12 cellular contexts compared by ENCODE assay signal in the genomic region with DNA sequence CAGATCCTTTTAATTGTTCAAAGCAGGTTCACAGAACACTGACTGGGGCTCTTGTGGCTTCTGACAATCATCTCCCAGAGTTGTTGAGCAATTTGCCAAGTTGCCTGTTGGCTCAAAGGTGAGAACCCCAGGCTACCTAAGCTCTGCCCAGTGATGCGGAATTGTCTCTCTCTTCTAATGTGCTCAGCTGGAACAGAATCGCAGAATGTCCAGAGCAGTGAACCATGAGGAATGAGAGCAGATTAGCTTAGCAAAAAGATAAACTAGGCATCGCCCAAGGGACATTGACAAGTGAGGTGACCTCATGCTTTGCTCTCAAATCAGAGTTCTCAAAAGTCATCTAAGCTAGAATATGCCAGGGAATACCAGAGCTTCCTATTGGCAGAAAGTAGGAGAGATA.
A peak's percentile ranks its signal among the peaks of the same experiment; 100 is the strongest.
DNase-seq lines count a peak whose midpoint lies in the region; ATAC-seq and TF ChIP-seq lines count a peak whose summit lies in the region.
"Had no signal": no experiment of that assay in that cellular context is flagged by ENCODE, and none has a peak within 500 bp of the region (broad histone marks: within the 10 kb centered on the region; RNA-seq: fewer than 3 reads in every experiment).

No MANE protein-coding gene starts in this region.

- CTCF ChIA-PET in naive thymus-derived CD4-positive, alpha-beta T cell (lab: Charles Lee) = no interaction called here

- no peaks in the 10 kb centered on the region for H3K27me3 ChIP-seq in naive thymus-derived CD4-positive, alpha-beta T cell (ENCODE audit: control insufficient read depth in 2 of 2, insufficient read depth in 2 of 2, low read length in 2 of 2)

- no peak overlapping the region for H3K27ac Mint-ChIP-seq in CD14-positive monocyte
- H3K27ac Mint-ChIP-seq in stimulated activated memory B cell treated with anti-CD40 and anti-IgM and Interleukin-4, amounts not matched to agents 10 μg/mL and 1 μg/mL and 100 μg/mL, for 72 hours = no peak overlapping the region
- H3K27ac Mint-ChIP-seq in naive thymus-derived CD4-positive, alpha-beta T cell = no peak overlapping the region
- H3K27ac Mint-ChIP-seq: T-helper 2 cell treated with Interferon-gamma antibody and Interleukin-4, amounts not matched to agents 5 μg/mL and 100 μg/mL, for 36 hours had no signal

- H3K4me3 Mint-ChIP-seq in CD14-positive monocyte = no peak overlapping the region
- H3K4me3 Mint-ChIP-seq in stimulated activated memory B cell treated with anti-CD40 and anti-IgM and Interleukin-4, amounts not matched to agents 10 μg/mL and 1 μg/mL and 100 μg/mL, for 72 hours = no peak overlapping the region
- no peak overlapping the region for H3K4me3 Mint-ChIP-seq in naive thymus-derived CD4-positive, alpha-beta T cell
- H3K4me3 Mint-ChIP-seq: naive thymus-derived CD8-positive, alpha-beta T cell; T-helper 2 cell treated with Interferon-gamma antibody and Interleukin-4, amounts not matched to agents 5 μg/mL and 100 μg/mL, for 36 hours had no signal

- no peaks in the 10 kb centered on the region for H3K36me3 Mint-ChIP-seq in CD14-positive monocyte
- H3K36me3 Mint-ChIP-seq in stimulated activated memory B cell treated with anti-CD40 and anti-IgM and Interleukin-4, amounts not matched to agents 10 μg/mL and 1 μg/mL and 100 μg/mL, for 72 hours = no peaks in the 10 kb centered on the region
- H3K36me3 Mint-ChIP-seq in naive thymus-derived CD4-positive, alpha-beta T cell = peaks cover 0 to 5% (median 4%) of the 10 kb centered on the region in 5 donors

- no peaks in the 10 kb centered on the region for H3K36me3 ChIP-seq in naive thymus-derived CD4-positive, alpha-beta T cell (ENCODE audit: control insufficient read depth in 2 of 3, insufficient read depth in 3 of 3, low read length in 3 of 3)

- no peak overlapping the region for H3K4me3 ChIP-seq in naive thymus-derived CD4-positive, alpha-beta T cell (ENCODE audit: low read length)

- POLR2A ChIA-PET in naive thymus-derived CD4-positive, alpha-beta T cell (lab: Charles Lee) = no interaction called here

- H3K4me1 ChIP-seq in naive thymus-derived CD4-positive, alpha-beta T cell (ENCODE audit: control insufficient read depth in 2 of 2, insufficient read depth in 2 of 2, low read length in 2 of 2) = no peaks in the 10 kb centered on the region

- intact Hi-C loops in CD14-positive monocyte (cut with micrococcal nuclease) = no loop called here
- intact Hi-C loops in naive thymus-derived CD4-positive, alpha-beta T cell (cut with micrococcal nuclease) = no loop called here

- DNase-seq in DMS79 (lab: John Stamatoyannopoulos, UW) (peak; percentile 28), GM20000 (ENCODE audit: low spot score) (peak; percentile 16), M059J (ENCODE audit: low read depth) (peak; percentile 85), cerebellum (ENCODE audit: low spot score) (peak; percentile 66), CD14-positive monocyte (ENCODE audit: low spot score) (no peak), OCI-M1 (lab: John Stamatoyannopoulos, UW) (no peak)
- DNase-seq in naive thymus-derived CD4-positive, alpha-beta T cell = no peak
- DNase-seq: aorta; naive thymus-derived CD8-positive, alpha-beta T cell; stimulated activated naive CD4-positive, alpha-beta T cell had no signal

- no peak for ATAC-seq in stimulated activated memory B cell treated with anti-CD40 and anti-IgM and Interleukin-4, amounts not matched to agents 10 μg/mL and 1 μg/mL and 100 μg/mL, for 72 hours
- no peak for ATAC-seq in naive thymus-derived CD4-positive, alpha-beta T cell
- ATAC-seq: naive thymus-derived CD8-positive, alpha-beta T cell had no signal

- peaks cover 0 to 17% (median 9%) of the 10 kb centered on the region in 7 donors for H3K9me3 Mint-ChIP-seq in CD14-positive monocyte
- peaks cover 4% of the 10 kb centered on the region for H3K9me3 Mint-ChIP-seq in stimulated activated memory B cell treated with anti-CD40 and anti-IgM and Interleukin-4, amounts not matched to agents 10 μg/mL and 1 μg/mL and 100 μg/mL, for 72 hours
- peaks cover 2 to 15% (median 5%) of the 10 kb centered on the region in 11 donors for H3K9me3 Mint-ChIP-seq in naive thymus-derived CD4-positive, alpha-beta T cell

- no peak overlapping the region for H3K27ac ChIP-seq in naive thymus-derived CD4-positive, alpha-beta T cell (ENCODE audit: low read depth, low read length)

- TF ChIP-seq CTCF in GM20000 (IDR thresholded peaks at IDR 0.05; ENCODE audit: extremely low read depth, missing control alignments) (no peak), CD14-positive monocyte (IDR thresholded peaks at IDR 0.05) (no peak)

- H3K4me1 Mint-ChIP-seq in CD14-positive monocyte = peaks cover 1% of the 10 kb centered on the region
- H3K4me1 Mint-ChIP-seq in stimulated activated memory B cell treated with anti-CD40 and anti-IgM and Interleukin-4, amounts not matched to agents 10 μg/mL and 1 μg/mL and 100 μg/mL, for 72 hours = peaks cover 21% of the 10 kb centered on the region
- peaks cover 0 to 31% (median 8%) of the 10 kb centered on the region in 7 donors for H3K4me1 Mint-ChIP-seq in naive thymus-derived CD4-positive, alpha-beta T cell

- H3K9me3 ChIP-seq in naive thymus-derived CD4-positive, alpha-beta T cell (ENCODE audit: control insufficient read depth in 2 of 3, low read length in 3 of 3) = no peaks in the 10 kb centered on the region

- peaks cover 3 to 7% (median 7%) of the 10 kb centered on the region in 3 donors for H3K27me3 Mint-ChIP-seq in CD14-positive monocyte (ENCODE audit: low read depth in 3 of 3)
- H3K27me3 Mint-ChIP-seq in stimulated activated memory B cell treated with anti-CD40 and anti-IgM and Interleukin-4, amounts not matched to agents 10 μg/mL and 1 μg/mL and 100 μg/mL, for 72 hours = no peaks in the 10 kb centered on the region
- peaks cover 0 to 16% (median 2%) of the 10 kb centered on the region in 5 donors for H3K27me3 Mint-ChIP-seq in naive thymus-derived CD4-positive, alpha-beta T cell

Comparison
In these comparisons a context has a peak if more than half of its experiments do, and no peak if none do; other contexts are left out.
1. DNase-seq: peak in DMS79 (single experiment), GM20000 (single experiment), M059J (single experiment) and cerebellum (single experiment); none in CD14-positive monocyte (single experiment), naive thymus-derived CD4-positive, alpha-beta T cell (0 of 9) and OCI-M1 (single experiment).